In genomic region chr12:53152390-53152789, GRCh38 we compare ENCODE assay signal across 11 cellular contexts. TPM values are rescaled to one million over a fixed set of nuclear protein-coding genes. Genes with fewer than 3 reads are reported as not detected.
"Had no signal": no experiment of that assay in that cellular context is flagged by ENCODE, and none has a peak within 500 bp of the region (broad histone marks: within the 10 kb centered on the region; RNA-seq: fewer than 3 reads in every experiment).

No MANE protein-coding gene starts in this region.

- FAIRE-seq: H1, H54 had no signal

- H3K9ac ChIP-seq: GM23248 had no signal

- H3K9me3 ChIP-seq: HAP-1 had no signal

- H3K4me3 ChIP-seq: GM23248, GM23338, HAP-1 had no signal

- DNase-seq: GM23248, GOT3, H7, H9, HCEC 1CT, HFFc6 had no signal

- ATAC-seq: GM23338, HCT116 had no signal

- H3K4me1 ChIP-seq: HAP-1 had no signal

- H3K27ac ChIP-seq: GM23248 had no signal

- H3K36me3 ChIP-seq: HAP-1 had no signal

- H3K4me2 ChIP-seq: GM23338 had no signal

- H2AFZ ChIP-seq: GM23248, GM23338 had no signal

RNA-seq across cellular contexts. Expression of gene SOAT2, which starts 49.1 kb away (rescaled TPM):
- total RNA-seq: GM23248, GM23338, H1, H7, H9 had no signal
- polyA plus RNA-seq: GM23338 had no signal

RNA-seq across cellular contexts. Expression of gene ITGB7, which starts 54.7 kb away (rescaled TPM):
- total RNA-seq: GM23338 had no signal
